Comparison of ENCODE assay signal across 11 cellular contexts in the genomic region with DNA sequence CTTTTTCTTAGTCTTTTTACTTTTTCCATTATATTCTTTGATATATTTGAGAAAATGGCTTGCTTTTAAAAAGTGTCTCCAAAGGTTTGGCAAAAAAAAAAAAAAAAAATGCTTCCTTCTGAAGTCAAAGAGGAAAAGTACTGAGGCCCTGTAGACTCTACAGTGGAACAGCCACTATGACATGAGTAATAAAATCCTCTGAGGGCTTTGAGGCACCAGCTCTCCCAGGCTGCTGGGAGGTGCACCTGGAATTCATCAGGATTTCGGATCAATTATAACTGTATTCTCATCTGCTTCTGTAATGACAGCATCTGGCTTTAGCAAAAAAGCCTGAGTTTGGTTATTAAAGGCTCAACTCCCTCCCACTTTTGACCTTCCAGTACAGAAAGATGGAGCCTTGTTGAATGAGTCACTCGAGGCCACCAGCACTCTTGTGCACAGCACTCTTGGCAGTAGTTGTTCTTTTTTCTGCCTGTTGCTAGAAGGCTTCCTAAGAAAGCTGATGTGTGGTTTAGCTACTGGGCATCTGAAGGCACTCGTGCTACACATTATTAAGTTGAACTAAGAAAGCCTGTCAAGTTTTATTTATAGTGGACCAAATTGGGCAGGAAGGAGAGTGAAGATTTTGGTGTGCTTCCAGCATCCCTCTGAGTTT.
DNase-seq lines count a peak whose midpoint lies in the region; ATAC-seq, FAIRE-seq and TF ChIP-seq lines count a peak whose summit lies in the region.
"Had no signal": no experiment of that assay in that cellular context is flagged by ENCODE, and none has a peak within 500 bp of the region (broad histone marks: within the 10 kb centered on the region; RNA-seq: fewer than 3 reads in every experiment).

No MANE protein-coding gene starts in this region.

- H3K9me1 ChIP-seq in K562 (ENCODE audit: control insufficient read depth, insufficient read depth, low read length) (no peaks in the 10 kb centered on the region), keratinocyte (ENCODE audit: control insufficient read depth, extremely low read depth, insufficient read depth, low read length) (no peaks in the 10 kb centered on the region)

- H3K4me3 ChIP-seq in heart left ventricle = no peak overlapping the region
- no peak overlapping the region for H3K4me3 ChIP-seq in K562
- no peak overlapping the region for H3K4me3 ChIP-seq in keratinocyte (ENCODE audit: control insufficient read depth in 2 of 3, extremely low read depth in 1 of 3, insufficient read depth in 2 of 3, low read depth in 1 of 3, low read length in 3 of 3)

- no TSS peak for BruUV-seq in K562 (replicated peaks; lab: Mats Ljungman, UMichigan)

- H3K4me1 ChIP-seq in heart left ventricle (peaks cover 0 to 14% (median 6%) of the 10 kb centered on the region in 12 donors), K562 (replicated peaks in 1 of 2; ENCODE audit: control insufficient read depth in 2 of 2, insufficient read depth in 2 of 2, low read length in 2 of 2) (peaks cover 5 to 15% of the 10 kb centered on the region in 2 experiments; a peak in 3 of 5 replicates), keratinocyte (ENCODE audit: control insufficient read depth, extremely low read depth, insufficient read depth, low read length) (peaks cover 7% of the 10 kb centered on the region)

- peak in 3 of 4 donors; percentile 57 to 94 (median 85) for ATAC-seq in heart left ventricle
- peak; percentile 41; the same call in 2 of the 3 replicates for ATAC-seq in K562

- H3K9me3 ChIP-seq in heart left ventricle (no peaks in the 10 kb centered on the region), K562 (replicated peaks; ENCODE audit: control insufficient read depth, insufficient read depth, low read depth, low read length) (no peaks in the 10 kb centered on the region), keratinocyte (ENCODE audit: control insufficient read depth, low read depth, low read length) (no peaks in the 10 kb centered on the region)

- H3K9ac ChIP-seq in K562 (ENCODE audit: insufficient read depth in 1 of 2, low read depth in 2 of 2, low read length in 2 of 2) = no peak overlapping the region
- no peak overlapping the region for H3K9ac ChIP-seq in keratinocyte (ENCODE audit: control insufficient read depth, extremely low read depth, insufficient read depth, low read length)

- 60 to 73% (median 64%) methylated on average over 3 of the region's 3 CpGs for WGBS in heart left ventricle, 4 donors
- WGBS in K562 (ENCODE audit: insufficient coverage, low coverage, missing lambda C conversion rate) = 18% methylated on average over 3 of the region's 3 CpGs

- H3K36me3 ChIP-seq in heart left ventricle = peaks cover 0 to 13% (median 0%) of the 10 kb centered on the region in 9 donors
- no peaks in the 10 kb centered on the region for H3K36me3 ChIP-seq in K562 (ENCODE audit: control insufficient read depth, insufficient read depth, low read length)
- peaks cover 8 to 24% of the 10 kb centered on the region in 2 experiments for H3K36me3 ChIP-seq in keratinocyte (ENCODE audit: control insufficient read depth in 2 of 2, extremely low read depth in 1 of 2, insufficient read depth in 2 of 2, low read length in 2 of 2)

- TF ChIP-seq POLR2A in heart left ventricle (IDR thresholded peaks at IDR 0.05) (no peak), K562 (conservative IDR thresholded peaks at IDR 0.05) (no peak)

- H3K27ac ChIP-seq in heart left ventricle (no peak overlapping the region), K562 (ENCODE audit: extremely low read depth, low read depth, low read length) (no peak overlapping the region), keratinocyte (ENCODE audit: control insufficient read depth, insufficient read depth, low read length) (no peak overlapping the region)

- POLR2A ChIA-PET in K562 (lab: Yijun Ruan, JAX) = no interaction called here

- FAIRE-seq in K562 (lab: Jason Lieb, UNC) (peak; percentile 48), keratinocyte (lab: Jason Lieb, UNC) (peak; percentile 5), GM19239 (lab: Jason Lieb, UNC) (no peak)
- FAIRE-seq: kidney had no signal

- dilution Hi-C loops in keratinocyte (cut with MboI; ENCODE audit: extremely low pct_ligation_motif_present, low sequenced_read_pairs) = no loop called here

- no peak overlapping the region for H3K4me2 ChIP-seq in K562 (ENCODE audit: insufficient read depth, low read length)
- H3K4me2 ChIP-seq in keratinocyte (ENCODE audit: control insufficient read depth, extremely low read depth, insufficient read depth, low read depth, low read length) = no peak overlapping the region

- H2AFZ ChIP-seq in K562 (ENCODE audit: low read depth, low read length) (no peak overlapping the region), keratinocyte (ENCODE audit: control insufficient read depth, low read length) (no peak overlapping the region)

- no peaks in the 10 kb centered on the region for H3K27me3 ChIP-seq in heart left ventricle
- H3K27me3 ChIP-seq in K562 (ENCODE audit: control insufficient read depth in 2 of 2, insufficient read depth in 2 of 2, low read length in 2 of 2) = no peaks in the 10 kb centered on the region
- H3K27me3 ChIP-seq in keratinocyte (ENCODE audit: control insufficient read depth, extremely low read depth, insufficient read depth, low read length) = no peaks in the 10 kb centered on the region

- peak in 1 of 5 donors; percentile 42 for DNase-seq in heart left ventricle
- DNase-seq in cardiac septum (ENCODE audit: low spot score) = no peak
- peak in 1 of 4 experiments; percentile 34 for DNase-seq in K562 (ENCODE audit: extremely low read depth in 1 of 4, low spot score in 3 of 4)
- no peak for DNase-seq in keratinocyte (ENCODE audit: low read depth, low spot score)
- no peak for DNase-seq in GF-D8 (lab: John Stamatoyannopoulos, UW)
- no peak for DNase-seq in KBM-7
- DNase-seq in NCI-H1105 (lab: John Stamatoyannopoulos, UW) = no peak
- DNase-seq in GM19239 (ENCODE audit: insufficient read length, low spot score) = no peak
- DNase-seq: kidney; NCI-H2107; stimulated activated CD4-positive, alpha-beta T cell treated with anti-CD3 and anti-CD28 coated beads, Interleukin-1b, Interleukin-23, amount 100 ng/mL, for 48 hours had no signal

- no peak for TF ChIP-seq RAD21 in K562 (CRISPR knock-in tag; conservative IDR thresholded peaks at IDR 0.05 in 1 of 2, IDR thresholded peaks at IDR 0.05 in 1 of 2)

- intact Hi-C loops in heart left ventricle (cut with DNase I) = no loop called here
- intact Hi-C loops in cardiac septum (cut with DNase I) = no loop called here
- intact Hi-C loops in K562 (cut with micrococcal nuclease) = no loop called here

- CTCF ChIA-PET in K562 (lab: Yijun Ruan, JAX; ENCODE audit: low intra/inter-chr PET ratio) = no interaction called here

- H3K79me2 ChIP-seq in K562 (ENCODE audit: control insufficient read depth, insufficient read depth, low read length) (no peaks in the 10 kb centered on the region), keratinocyte (ENCODE audit: control insufficient read depth, insufficient read depth, low read length) (no peaks in the 10 kb centered on the region)

- H4K20me1 ChIP-seq in K562 (replicated peaks; ENCODE audit: control insufficient read depth, insufficient read depth, low read length) (no peaks in the 10 kb centered on the region), keratinocyte (ENCODE audit: control insufficient read depth, extremely low read depth, insufficient read depth, low read length) (no peaks in the 10 kb centered on the region)

- TF ChIP-seq EP300 in K562 (IDR thresholded peaks at IDR 0.05; ENCODE audit: low read length) = no peak

- TF ChIP-seq CTCF in heart left ventricle (IDR thresholded peaks at IDR 0.05) (no peak), K562 (IDR thresholded peaks at IDR 0.05 in 2 of 3, conservative IDR thresholded peaks at IDR 0.05 in 1 of 3; ENCODE audit: insufficient read depth in 2 of 3, low read depth in 1 of 3, low read length in 3 of 3) (no peak), keratinocyte (optimal IDR thresholded peaks at IDR 0.05 in 1 of 3, IDR thresholded peaks at IDR 0.05 in 1 of 3, conservative IDR thresholded peaks at IDR 0.05 in 1 of 3; ENCODE audit: extremely low read depth in 1 of 3, insufficient read depth in 2 of 3, low read length in 3 of 3) (no peak)

- in situ Hi-C loops in K562 (cut with MboI) = no loop called here
- in situ Hi-C loops in KBM-7 (cut with MboI; ENCODE audit: low pct_unique_long_range_greater_than_20kb, low sequenced_read_pairs) = no loop called here

TF ChIP-seq in K562, 482 proteins besides CTCF, POLR2A, EP300 and RAD21:
- peak; percentile 63; the same call in 1 of the 2 replicates for TF ChIP-seq JUND (IDR thresholded peaks at IDR 0.05; ENCODE audit: borderline replicate concordance, low read depth, low read length)
- TF ChIP-seq JUND (tag; IDR thresholded peaks at IDR 0.05; ENCODE audit: borderline replicate concordance, low read depth, low read length) = no peak
- TF ChIP-seq FOSL1 (tag; conservative IDR thresholded peaks at IDR 0.05) = peak; percentile 79
- TF ChIP-seq, protein P1, sequence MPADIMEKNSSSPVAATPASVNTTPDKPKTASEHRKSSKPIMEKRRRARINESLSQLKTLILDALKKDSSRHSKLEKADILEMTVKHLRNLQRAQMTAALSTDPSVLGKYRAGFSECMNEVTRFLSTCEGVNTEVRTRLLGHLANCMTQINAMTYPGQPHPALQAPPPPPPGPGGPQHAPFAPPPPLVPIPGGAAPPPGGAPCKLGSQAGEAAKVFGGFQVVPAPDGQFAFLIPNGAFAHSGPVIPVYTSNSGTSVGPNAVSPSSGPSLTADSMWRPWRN (IDR thresholded peaks at IDR 0.05; ENCODE audit: low read depth) = no peak
- TF ChIP-seq EHMT2 (IDR thresholded peaks at IDR 0.05) = peak; percentile 62
